Comparison of ENCODE assay signal across 20 cellular contexts in the genomic region with DNA sequence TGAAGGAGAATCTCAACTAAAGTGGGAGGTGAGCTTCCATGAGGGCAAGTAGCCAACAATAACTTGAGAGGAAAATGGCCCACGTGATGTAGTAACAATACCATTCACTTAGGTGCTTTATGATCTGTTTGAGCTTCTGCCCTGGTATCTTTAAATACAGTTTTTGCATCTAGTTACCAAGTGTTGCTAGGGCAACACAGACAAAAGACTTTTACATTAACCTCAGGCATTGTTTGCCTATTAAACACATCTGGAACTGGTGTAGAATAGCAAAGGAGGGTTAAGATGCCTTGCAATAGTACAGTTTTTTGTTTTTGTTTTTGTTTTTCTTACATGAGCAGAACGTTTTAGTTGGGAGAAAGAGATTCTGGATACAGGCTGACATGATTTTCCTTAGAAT.
DNase-seq lines count a peak whose midpoint lies in the region; ATAC-seq lines count a peak whose summit lies in the region.
"Had no signal": no experiment of that assay in that cellular context is flagged by ENCODE, and none has a peak within 500 bp of the region (broad histone marks: within the 10 kb centered on the region; RNA-seq: fewer than 3 reads in every experiment).

No MANE protein-coding gene starts in this region.

- intact Hi-C loops in sciatic nerve (cut with DNase I): no loop called here

- ATAC-seq in sciatic nerve: no peak
- ATAC-seq: A549; activated CD4-positive, alpha-beta T cell treated with anti-CD3 and anti-CD28 coated beads for 36 hours; left lobe of liver had no signal

- DNase-seq in NCI-H187 treated with DMSO at 0.1 percent for 48 hours (lab: John Stamatoyannopoulos, UW) (peak; percentile 39), NCI-H187 (lab: John Stamatoyannopoulos, UW) (no peak), NCI-H2081 treated with DMSO at 0.1 percent for 48 hours (lab: John Stamatoyannopoulos, UW) (peak; percentile 60), RPMI7951 (ENCODE audit: low read depth) (peak; percentile 21), renal cortical epithelial cell (ENCODE audit: low read depth) (peak; percentile 21), sciatic nerve (ENCODE audit: low spot score) (no peak), NCI-H2227 treated with DMSO at 0.1 percent for 48 hours (lab: John Stamatoyannopoulos, UW) (no peak)
- no peak for DNase-seq in activated CD4-positive, CD25-positive, alpha-beta regulatory T cell treated with anti-CD3 and anti-CD28 coated beads, Interleukin-2, amount 50 U/mL, for 72 hours
- DNase-seq: activated CD4-positive, alpha-beta T cell treated with anti-CD3 and anti-CD28 coated beads for 36 hours; activated naive CD4-positive, alpha-beta T cell treated with Interleukin-2 at 50 U/mL for 16 hours; activated T-cell treated with anti-CD3 and anti-CD28 coated beads, Interleukin-2, amount 50 U/mL, for 48 hours; amygdala; Caco-2; naive B cell; NCI-H2171; NK-92 treated with Interleukin-12 subunit alpha and Interleukin-12 subunit beta, amount 100 ng/mL, for 24 hours; stimulated activated CD4-positive, alpha-beta T cell treated with anti-CD3 and anti-CD28 coated beads, Interleukin-4, amount 100 ng/mL, for 24 hours; tibial artery had no signal

Comparison
In these comparisons a context has a peak if more than half of its experiments do, and no peak if none do; other contexts are left out.
1. DNase-seq: peak in NCI-H187 treated with DMSO at 0.1 percent for 48 hours (single experiment), NCI-H2081 treated with DMSO at 0.1 percent for 48 hours (single experiment), RPMI7951 (single experiment) and renal cortical epithelial cell (single experiment); none in NCI-H187 (0 of 2), sciatic nerve (single experiment), NCI-H2227 treated with DMSO at 0.1 percent for 48 hours (single experiment) and activated CD4-positive, CD25-positive, alpha-beta regulatory T cell treated with anti-CD3 and anti-CD28 coated beads, Interleukin-2, amount 50 U/mL, for 72 hours (single experiment).